24 cellular contexts compared by ENCODE assay signal in the genomic region with DNA sequence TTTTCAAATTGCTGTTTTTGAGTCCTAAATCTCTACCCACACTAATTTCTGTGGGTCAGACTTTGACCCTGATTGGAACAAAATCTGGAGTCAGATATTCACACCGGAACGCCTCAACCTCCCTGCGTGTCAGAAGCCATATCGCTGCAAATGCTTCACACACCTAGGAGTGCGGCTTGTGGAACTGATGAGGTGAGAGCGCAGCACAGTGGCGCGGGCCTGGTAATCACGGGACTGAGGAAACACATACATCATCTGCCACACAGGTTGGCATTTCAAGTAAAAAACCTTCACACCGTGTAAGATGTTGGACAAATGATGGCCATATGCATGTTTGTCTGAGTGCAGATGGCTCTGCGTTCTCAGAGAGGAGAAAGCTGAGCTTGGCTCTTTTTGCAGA.
"Had no signal": no experiment of that assay in that cellular context is flagged by ENCODE, and none has a peak within 500 bp of the region (broad histone marks: within the 10 kb centered on the region; RNA-seq: fewer than 3 reads in every experiment).

No MANE protein-coding gene starts in this region.

- DNase-seq: activated CD4-positive, alpha-beta T cell treated with anti-CD3 and anti-CD28 coated beads, Interleukin-2, amount 10 ng/mL, durations not matched to agents 7 days and 5 days; activated CD4-positive, CD25-positive, alpha-beta regulatory T cell treated with anti-CD3 and anti-CD28 coated beads, Interleukin-2, amount 50 U/mL, for 72 hours; activated CD8-positive, alpha-beta memory T cell treated with anti-CD3 and anti-CD28 coated beads, Interleukin-2, amount 10 ng/mL, durations not matched to agents 7 days and 5 days; activated CD8-positive, alpha-beta T cell treated with anti-CD3 and anti-CD28 coated beads for 36 hours; activated effector memory CD4-positive, alpha-beta T cell treated with anti-CD3 and anti-CD28 coated beads, Interleukin-2, amount 50 U/mL, for 16 hours; activated naive CD4-positive, alpha-beta T cell treated with anti-CD3 and anti-CD28 coated beads, Interleukin-2, amount 10 ng/mL, durations not matched to agents 7 days and 5 days; activated T-cell treated with anti-CD3 and anti-CD28 coated beads for 4 hours; cerebellar nuclear complex; glutamatergic neuron; left lung; naive B cell; occipital lobe; posterior cingulate gyrus; stimulated activated CD4-positive, alpha-beta T cell treated with anti-CD3 and anti-CD28 coated beads, Interleukin-2, amount 100 ng/mL, for 48 hours; stimulated activated CD8-positive, alpha-beta memory T cell treated with anti-CD3 and anti-CD28 coated beads, Interleukin-4, amount 100 ng/mL, for 48 hours; stimulated activated naive B cell treated with anti-CD40 and anti-IgM and Interleukin-4, amounts not matched to agents 10 μg/mL and 1 μg/mL and 100 μg/mL, for 72 hours; testis; trophoblast cell; uterus; WERI-Rb-1 had no signal

- H3K36me3 ChIP-seq: esophagus muscularis mucosa, left lung, uterus, WERI-Rb-1 had no signal

- H3K4me1 ChIP-seq: esophagus muscularis mucosa, left lung, testis, uterus had no signal

- H3K27ac Mint-ChIP-seq: activated CD4-positive, alpha-beta T cell treated with anti-CD3 and anti-CD28 coated beads, Interleukin-2, amount 10 ng/mL, durations not matched to agents 7 days and 5 days; activated CD8-positive, alpha-beta memory T cell treated with anti-CD3 and anti-CD28 coated beads, Interleukin-2, amount 10 ng/mL, durations not matched to agents 7 days and 5 days; activated CD8-positive, alpha-beta T cell treated with anti-CD3 and anti-CD28 coated beads for 36 hours; activated naive CD4-positive, alpha-beta T cell treated with anti-CD3 and anti-CD28 coated beads, Interleukin-2, amount 10 ng/mL, durations not matched to agents 7 days and 5 days; naive B cell; stimulated activated naive B cell treated with anti-CD40 and anti-IgM and Interleukin-4, amounts not matched to agents 10 μg/mL and 1 μg/mL and 100 μg/mL, for 72 hours had no signal

- ATAC-seq: activated CD8-positive, alpha-beta memory T cell treated with anti-CD3 and anti-CD28 coated beads, Interleukin-2, amount 10 ng/mL, durations not matched to agents 7 days and 5 days; activated CD8-positive, alpha-beta T cell treated with anti-CD3 and anti-CD28 coated beads for 36 hours; left lung; stimulated activated naive B cell treated with anti-CD40 and anti-IgM and Interleukin-4, amounts not matched to agents 10 μg/mL and 1 μg/mL and 100 μg/mL, for 72 hours had no signal

- H3K27me3 ChIP-seq: esophagus muscularis mucosa, left lung, testis, uterus had no signal

- H3K9me3 ChIP-seq: esophagus muscularis mucosa, testis, uterus had no signal

- H3K36me3 Mint-ChIP-seq: activated CD8-positive, alpha-beta memory T cell treated with anti-CD3 and anti-CD28 coated beads, Interleukin-2, amount 10 ng/mL, durations not matched to agents 7 days and 5 days; activated naive CD4-positive, alpha-beta T cell treated with anti-CD3 and anti-CD28 coated beads, Interleukin-2, amount 10 ng/mL, durations not matched to agents 7 days and 5 days; naive B cell; stimulated activated naive B cell treated with anti-CD40 and anti-IgM and Interleukin-4, amounts not matched to agents 10 μg/mL and 1 μg/mL and 100 μg/mL, for 72 hours had no signal

- H3K27ac ChIP-seq: coronary artery, esophagus muscularis mucosa, left lung, testis, uterus, WERI-Rb-1 had no signal

- H3K4me1 Mint-ChIP-seq: activated CD4-positive, alpha-beta T cell treated with anti-CD3 and anti-CD28 coated beads, Interleukin-2, amount 10 ng/mL, durations not matched to agents 7 days and 5 days; activated CD8-positive, alpha-beta memory T cell treated with anti-CD3 and anti-CD28 coated beads, Interleukin-2, amount 10 ng/mL, durations not matched to agents 7 days and 5 days; activated naive CD4-positive, alpha-beta T cell treated with anti-CD3 and anti-CD28 coated beads, Interleukin-2, amount 10 ng/mL, durations not matched to agents 7 days and 5 days; naive B cell; neural crest cell; stimulated activated naive B cell treated with anti-CD40 and anti-IgM and Interleukin-4, amounts not matched to agents 10 μg/mL and 1 μg/mL and 100 μg/mL, for 72 hours had no signal

- H3K9me3 Mint-ChIP-seq: activated CD4-positive, alpha-beta T cell treated with anti-CD3 and anti-CD28 coated beads, Interleukin-2, amount 10 ng/mL, durations not matched to agents 7 days and 5 days; activated naive CD4-positive, alpha-beta T cell treated with anti-CD3 and anti-CD28 coated beads, Interleukin-2, amount 10 ng/mL, durations not matched to agents 7 days and 5 days had no signal

- H3K4me3 ChIP-seq: coronary artery, esophagus muscularis mucosa, left lung, lung, testis, uterus had no signal

- H3K4me3 Mint-ChIP-seq: activated CD4-positive, alpha-beta T cell treated with anti-CD3 and anti-CD28 coated beads, Interleukin-2, amount 10 ng/mL, durations not matched to agents 7 days and 5 days; activated CD8-positive, alpha-beta memory T cell treated with anti-CD3 and anti-CD28 coated beads, Interleukin-2, amount 10 ng/mL, durations not matched to agents 7 days and 5 days; activated CD8-positive, alpha-beta T cell treated with anti-CD3 and anti-CD28 coated beads for 36 hours; activated naive CD4-positive, alpha-beta T cell treated with anti-CD3 and anti-CD28 coated beads, Interleukin-2, amount 10 ng/mL, durations not matched to agents 7 days and 5 days; naive B cell; neural crest cell; stimulated activated naive B cell treated with anti-CD40 and anti-IgM and Interleukin-4, amounts not matched to agents 10 μg/mL and 1 μg/mL and 100 μg/mL, for 72 hours had no signal
